In genomic region chr18:21763846-21764646, GRCh38 we compare ENCODE assay signal across 24 cellular contexts. TPM values are rescaled to one million over a fixed set of nuclear protein-coding genes. Genes with fewer than 3 reads are reported as not detected.
DNase-seq lines count a peak whose midpoint lies in the region; ATAC-seq, FAIRE-seq and TF ChIP-seq lines count a peak whose summit lies in the region.
"Had no signal": no experiment of that assay in that cellular context is flagged by ENCODE, and none has a peak within 500 bp of the region (broad histone marks: within the 10 kb centered on the region; RNA-seq: fewer than 3 reads in every experiment).

No MANE protein-coding gene starts in this region.

- H3K36me3 ChIP-seq in HEK293 (ENCODE audit: control insufficient read depth in 2 of 2, insufficient read depth in 1 of 2, low read length in 2 of 2) (peaks cover 12 to 31% of the 10 kb centered on the region in 2 experiments; a peak in 2 of 3 replicates), astrocyte (ENCODE audit: insufficient read depth, low read length) (peaks cover 11% of the 10 kb centered on the region), left lung (peaks cover 0 to 33% of the 10 kb centered on the region in 2 donors)
- peaks cover 3% of the 10 kb centered on the region for H3K36me3 ChIP-seq in CD8-positive, alpha-beta memory T cell (ENCODE audit: insufficient read depth, low read length)
- H3K36me3 ChIP-seq: uterus had no signal

- H3K9me3 Mint-ChIP-seq in astrocyte (ENCODE audit: unreplicated experiment): no peaks in the 10 kb centered on the region
- no peaks in the 10 kb centered on the region for H3K9me3 Mint-ChIP-seq in CD8-positive, alpha-beta memory T cell
- no peaks in the 10 kb centered on the region for H3K9me3 Mint-ChIP-seq in activated CD4-positive, alpha-beta memory T cell treated with anti-CD3 and anti-CD28 coated beads, Interleukin-2, amount 10 ng/mL, durations not matched to agents 7 days and 5 days

- peak; percentile 6 for DNase-seq in EL
- no peak for DNase-seq in astrocyte (ENCODE audit: low read depth)
- no peak for DNase-seq in left lung
- no peak for DNase-seq in NCI-H1048 (lab: John Stamatoyannopoulos, UW)
- DNase-seq in CD8-positive, alpha-beta memory T cell: no peak
- no peak for DNase-seq in activated CD4-positive, alpha-beta memory T cell treated with anti-CD3 and anti-CD28 coated beads, Interleukin-2, amount 10 ng/mL, durations not matched to agents 7 days and 5 days
- DNase-seq: ACHN; activated CD4-positive, CD25-positive, alpha-beta regulatory T cell treated with anti-CD3 and anti-CD28 coated beads, Interleukin-2, amount 50 U/mL, for 72 hours; activated T-cell treated with anti-CD3 and anti-CD28 coated beads, Interleukin-2, amount 50 U/mL, for 1 hour; adrenal gland; C1 segment of cervical spinal cord; cortex of kidney; DMS 273 treated with DMSO at 0.1 percent for 48 hours; heart left ventricle; NCI-H146; NCI-H524 treated with DMSO at 0.1 percent for 48 hours; stimulated activated CD4-positive, alpha-beta T cell treated with anti-CD3 and anti-CD28 coated beads, Interleukin-1b, Interleukin-23, amount 100 ng/mL, for 48 hours; uterus had no signal

- no peak overlapping the region for H2AFZ ChIP-seq in astrocyte (ENCODE audit: low read depth, low read length)

- H3K27ac ChIP-seq in HEK293 (ENCODE audit: extremely low read depth, low read depth, low read length) (no peak overlapping the region), astrocyte (ENCODE audit: low read depth, low read length) (no peak overlapping the region), left lung (no peak overlapping the region)
- H3K27ac ChIP-seq in CD8-positive, alpha-beta memory T cell (ENCODE audit: low read depth, low read length): no peak overlapping the region
- H3K27ac ChIP-seq: adrenal gland, heart left ventricle, skin epidermis, uterus had no signal

- peaks cover 69% of the 10 kb centered on the region for H3K79me2 ChIP-seq in astrocyte (ENCODE audit: insufficient read depth, low read length)

- no peak overlapping the region for H3K9ac ChIP-seq in astrocyte (ENCODE audit: low read length)

- H3K36me3 Mint-ChIP-seq in astrocyte (ENCODE audit: low read depth, unreplicated experiment): peaks cover 8% of the 10 kb centered on the region
- peaks cover 18 to 31% (median 22%) of the 10 kb centered on the region in 3 donors for H3K36me3 Mint-ChIP-seq in CD8-positive, alpha-beta memory T cell
- peaks cover 36% of the 10 kb centered on the region for H3K36me3 Mint-ChIP-seq in activated CD4-positive, alpha-beta memory T cell treated with anti-CD3 and anti-CD28 coated beads, Interleukin-2, amount 10 ng/mL, durations not matched to agents 7 days and 5 days (ENCODE audit: low read depth)

- ATAC-seq in left lung (peak; percentile 69), GM21526 (IDR thresholded peaks at IDR 0.05; ENCODE audit: low FRiP score, unreplicated experiment) (no peak)
- ATAC-seq: left lobe of liver had no signal

- H3K4me1 ChIP-seq in HEK293 (ENCODE audit: control insufficient read depth, insufficient read depth, low read length) (peaks cover 31% of the 10 kb centered on the region), astrocyte (ENCODE audit: insufficient read depth, low read length) (peaks cover 5% of the 10 kb centered on the region), left lung (peaks cover 0 to 22% of the 10 kb centered on the region in 2 donors)
- H3K4me1 ChIP-seq in CD8-positive, alpha-beta memory T cell (ENCODE audit: insufficient read depth, low read length): no peaks in the 10 kb centered on the region

- H3K27me3 ChIP-seq in astrocyte (ENCODE audit: insufficient read depth, low read length) (no peaks in the 10 kb centered on the region), left lung (no peaks in the 10 kb centered on the region)
- H3K27me3 ChIP-seq in CD8-positive, alpha-beta memory T cell (ENCODE audit: insufficient read depth, low read length, poor library complexity, severe bottlenecking): no peaks in the 10 kb centered on the region
- H3K27me3 ChIP-seq: adrenal gland, heart left ventricle, uterus had no signal

- no peak overlapping the region for H3K4me3 ChIP-seq in HEK293 (ENCODE audit: low read depth, low read length)
- no peak overlapping the region for H3K4me3 ChIP-seq in astrocyte (ENCODE audit: insufficient read depth, low read depth, low read length)
- H3K4me3 ChIP-seq in left lung: no peak overlapping the region
- H3K4me3 ChIP-seq in CD8-positive, alpha-beta memory T cell (ENCODE audit: low read length): no peak overlapping the region
- H3K4me3 ChIP-seq: adrenal gland, heart left ventricle, skin epidermis, uterus had no signal

- H3K9me3 ChIP-seq in HEK293 (ENCODE audit: control insufficient read depth, insufficient read depth, low read depth, low read length) (no peaks in the 10 kb centered on the region), astrocyte (ENCODE audit: insufficient read depth, low read depth, low read length) (no peaks in the 10 kb centered on the region), left lung (no peaks in the 10 kb centered on the region)
- no peaks in the 10 kb centered on the region for H3K9me3 ChIP-seq in CD8-positive, alpha-beta memory T cell (ENCODE audit: low read length)
- H3K9me3 ChIP-seq: adrenal gland, heart left ventricle, uterus had no signal

- no peaks in the 10 kb centered on the region for H3K27me3 Mint-ChIP-seq in astrocyte (ENCODE audit: low read depth, unreplicated experiment)
- no peaks in the 10 kb centered on the region for H3K27me3 Mint-ChIP-seq in CD8-positive, alpha-beta memory T cell
- H3K27me3 Mint-ChIP-seq in activated CD4-positive, alpha-beta memory T cell treated with anti-CD3 and anti-CD28 coated beads, Interleukin-2, amount 10 ng/mL, durations not matched to agents 7 days and 5 days: no peaks in the 10 kb centered on the region
- H3K27me3 Mint-ChIP-seq: progenitor cell of endocrine pancreas had no signal

- peak overlapping the region; percentile 78 for H3K27ac Mint-ChIP-seq in astrocyte (ENCODE audit: unreplicated experiment)
- peak overlapping the region in 1 of 8 donors; percentile 27 for H3K27ac Mint-ChIP-seq in CD8-positive, alpha-beta memory T cell
- no peak overlapping the region for H3K27ac Mint-ChIP-seq in activated CD4-positive, alpha-beta memory T cell treated with anti-CD3 and anti-CD28 coated beads, Interleukin-2, amount 10 ng/mL, durations not matched to agents 7 days and 5 days
- H3K27ac Mint-ChIP-seq: progenitor cell of endocrine pancreas had no signal

- TF ChIP-seq CTCF in HEK293 (tag by site-specific recombination; IDR thresholded peaks at IDR 0.05): no peak
- TF ChIP-seq CTCF in astrocyte (IDR thresholded peaks at IDR 0.05; ENCODE audit: insufficient read depth, low read depth, low read length): no peak
- no peak for TF ChIP-seq CTCF in left lung (IDR thresholded peaks at IDR 0.05)

- POLR2A ChIA-PET in HEK293 (lab: Yijun Ruan, JAX): no interaction called here
- POLR2A ChIA-PET in CD8-positive, alpha-beta memory T cell (lab: Charles Lee): no interaction called here
- POLR2A ChIA-PET in activated CD4-positive, alpha-beta memory T cell treated with anti-CD3 and anti-CD28 coated beads, Interleukin-2, amount 10 ng/mL, durations not matched to agents 7 days and 5 days (lab: Charles Lee): no interaction called here

- H3K4me3 Mint-ChIP-seq in astrocyte (ENCODE audit: unreplicated experiment): no peak overlapping the region
- H3K4me3 Mint-ChIP-seq in CD8-positive, alpha-beta memory T cell: no peak overlapping the region
- H3K4me3 Mint-ChIP-seq in activated CD4-positive, alpha-beta memory T cell treated with anti-CD3 and anti-CD28 coated beads, Interleukin-2, amount 10 ng/mL, durations not matched to agents 7 days and 5 days: no peak overlapping the region

- no peak for FAIRE-seq in astrocyte (lab: Jason Lieb, UNC)
- FAIRE-seq: endometrium had no signal

- CTCF ChIA-PET in HEK293 (lab: Yijun Ruan, JAX): no interaction called here
- CTCF ChIA-PET in CD8-positive, alpha-beta memory T cell (lab: Charles Lee): interaction anchor here (1.4 kb wide), 1 partner anchor 17 kb away, joined by 3 read pairs; no protein-coding TSS in a partner anchor
- CTCF ChIA-PET in activated CD4-positive, alpha-beta memory T cell treated with anti-CD3 and anti-CD28 coated beads, Interleukin-2, amount 10 ng/mL, durations not matched to agents 7 days and 5 days (lab: Charles Lee): no interaction called here

- H3K4me1 Mint-ChIP-seq in astrocyte (ENCODE audit: low read depth, unreplicated experiment): peaks cover 29% of the 10 kb centered on the region
- peaks cover 27 to 50% (median 35%) of the 10 kb centered on the region in 3 donors for H3K4me1 Mint-ChIP-seq in CD8-positive, alpha-beta memory T cell
- H3K4me1 Mint-ChIP-seq in activated CD4-positive, alpha-beta memory T cell treated with anti-CD3 and anti-CD28 coated beads, Interleukin-2, amount 10 ng/mL, durations not matched to agents 7 days and 5 days: peaks cover 13% of the 10 kb centered on the region

- H3K4me2 ChIP-seq in astrocyte (ENCODE audit: low read length): no peak overlapping the region

- intact Hi-C loops in left lung (cut with DNase I): no loop called here

- peaks cover 45% of the 10 kb centered on the region for H4K20me1 ChIP-seq in astrocyte (ENCODE audit: insufficient read depth, low read length)

TF ChIP-seq in HEK293, 187 proteins besides CTCF, POLR2A, EP300 and RAD21 (continues in another document):
- TF ChIP-seq ZNF768 (tag by site-specific recombination; IDR thresholded peaks at IDR 0.05) (no peak), HOXD13 (CRISPR knock-in tag; IDR thresholded peaks at IDR 0.05; ENCODE audit: borderline replicate concordance) (no peak), ZNF624 (tag by site-specific recombination; IDR thresholded peaks at IDR 0.05) (no peak), PRDM1 (tag by site-specific recombination; IDR thresholded peaks at IDR 0.05) (peak; percentile 73; the same call in 1 of the 2 replicates), ZNF664 (tag by site-specific recombination; IDR thresholded peaks at IDR 0.05) (no peak), GLI2 (tag by site-specific recombination; IDR thresholded peaks at IDR 0.05; ENCODE audit: borderline replicate concordance, low read depth) (no peak)

RNA-seq across cellular contexts. Expression of gene MIB1, which starts 23.5 kb away (rescaled TPM):
- total RNA-seq in astrocyte (56.1 and 56.8 TPM in 2 replicates), left lung (10 to 100 TPM; 26.3 to 32.1 TPM)
- total RNA-seq in CD8-positive, alpha-beta memory T cell: 10 to 100 TPM; 45.8 to 47.0 TPM
- 3.8 TPM for polyA plus RNA-seq in CD8-positive, alpha-beta memory T cell
- total RNA-seq in activated CD4-positive, alpha-beta memory T cell treated with anti-CD3 and anti-CD28 coated beads, Interleukin-2, amount 10 ng/mL, durations not matched to agents 7 days and 5 days: 10 to 100 TPM; 57.8 to 58.3 TPM

RNA-seq across cellular contexts. Expression of gene ABHD3, which starts 59.5 kb away (rescaled TPM):
- total RNA-seq in astrocyte (5.1 and 6.4 TPM in 2 replicates), left lung (10 to 100 TPM; 29.0 to 37.5 TPM)
- 10 to 100 TPM; 30.0 to 31.3 TPM for total RNA-seq in CD8-positive, alpha-beta memory T cell
- polyA plus RNA-seq in CD8-positive, alpha-beta memory T cell: 30.6 TPM
- 10 to 100 TPM; 49.2 to 53.5 TPM for total RNA-seq in activated CD4-positive, alpha-beta memory T cell treated with anti-CD3 and anti-CD28 coated beads, Interleukin-2, amount 10 ng/mL, durations not matched to agents 7 days and 5 days
